In genomic region chr17:57257911-57258885, GRCh38 we compare ENCODE assay signal across 8 cellular contexts. TPM values are rescaled to one million over a fixed set of nuclear protein-coding genes. Genes with fewer than 3 reads are reported as not detected.
DNase-seq lines count a peak whose midpoint lies in the region; ATAC-seq and TF ChIP-seq lines count a peak whose summit lies in the region.

No MANE protein-coding gene starts in this region.

- TF ChIP-seq POLR2A in vagina (IDR thresholded peaks at IDR 0.05) = no peak

- peak overlapping the region; percentile 80 for H2AFZ ChIP-seq in mammary epithelial cell (ENCODE audit: low read depth, low read length)
- no peak overlapping the region for H2AFZ ChIP-seq in mesenchymal stem cell (ENCODE audit: low read depth, low read length)

- peak overlapping the region; percentile 82 for H3K27ac ChIP-seq in DOHH2 (ENCODE audit: low read depth, low read length)
- peak overlapping the region; percentile 61 for H3K27ac ChIP-seq in mammary epithelial cell (ENCODE audit: insufficient read depth, low read depth, low read length)
- H3K27ac ChIP-seq in mesenchymal stem cell (ENCODE audit: low read length, poor library complexity, severe bottlenecking) = no peak overlapping the region
- peak overlapping the region; percentile 28 for H3K27ac ChIP-seq in vagina

- no peak overlapping the region for H2BK12ac ChIP-seq in mesenchymal stem cell (ENCODE audit: low read length in 2 of 2)

- H3K23ac ChIP-seq in mesenchymal stem cell (ENCODE audit: low read length in 2 of 2) = no peak overlapping the region

- H3K9ac ChIP-seq in mammary epithelial cell (ENCODE audit: insufficient read depth, low read length) = peak overlapping the region; percentile 73
- H3K9ac ChIP-seq in mesenchymal stem cell (ENCODE audit: low read length) = peak overlapping the region; percentile 76

- H3K9me3 ChIP-seq in DOHH2 (ENCODE audit: control insufficient read depth, insufficient read depth, low read length) (no peaks in the 10 kb centered on the region), mammary epithelial cell (replicated peaks; ENCODE audit: insufficient read depth, low read length) (no peaks in the 10 kb centered on the region), mesenchymal stem cell (ENCODE audit: control insufficient read depth, low read length) (no peaks in the 10 kb centered on the region), vagina (no peaks in the 10 kb centered on the region)

- no peak overlapping the region for H3K18ac ChIP-seq in mesenchymal stem cell (ENCODE audit: low read depth in 1 of 2, low read length in 2 of 2)

- H3K4me3 ChIP-seq in DOHH2 (ENCODE audit: low read length) (peak overlapping the region; percentile 89), LNCaP clone FGC (ENCODE audit: low read depth, low read length) (peak overlapping the region; percentile 70), mammary epithelial cell (replicated peaks in 1 of 3; ENCODE audit: insufficient read depth in 1 of 3, low read depth in 2 of 3, low read length in 3 of 3) (peak overlapping the region; percentile 65 to 99 (median 68)), mesenchymal stem cell (ENCODE audit: insufficient read depth in 1 of 2, low read depth in 1 of 2, low read length in 2 of 2) (peak overlapping the region; percentile 46 to 82), vagina (peak overlapping the region; percentile 94 to 95)

- no peaks in the 10 kb centered on the region for H3K9me2 ChIP-seq in DOHH2 (replicated peaks; ENCODE audit: control insufficient read depth, low read length)

- peaks cover 15% of the 10 kb centered on the region for H3K79me1 ChIP-seq in mesenchymal stem cell (replicated peaks; ENCODE audit: low read length, poor library complexity, severe bottlenecking)

- H2BK120ac ChIP-seq in mesenchymal stem cell (ENCODE audit: low read depth, low read length) = no peak overlapping the region

- no peak overlapping the region for H3K14ac ChIP-seq in mesenchymal stem cell (ENCODE audit: low read length in 2 of 2)

- no peak overlapping the region for H3K4ac ChIP-seq in mesenchymal stem cell (ENCODE audit: low read depth in 1 of 2, low read length in 2 of 2)

- H2BK5ac ChIP-seq in mesenchymal stem cell (ENCODE audit: low read depth, low read length, poor library complexity, severe bottlenecking) = no peak overlapping the region

- in situ Hi-C loops in mammary epithelial cell (cut with MboI; ENCODE audit: low sequenced_read_pairs in 2 of 2) = loop anchor here in 1 of 2 donors (25.0 kb wide), 1 partner anchor 279 kb away; no protein-coding TSS in a partner anchor

- intact Hi-C loops in mammary epithelial cell (cut with micrococcal nuclease) = loop anchor here (1.0 to 10.0 kb wide), 9 partner anchors 35 to 737 kb away; no protein-coding TSS in a partner anchor
- intact Hi-C loops in vagina (cut with DNase I) = loop anchor here (10.0 kb wide), 1 partner anchor 1543 kb away; no protein-coding TSS in a partner anchor

- CTCF ChIA-PET in mammary epithelial cell (lab: Charles Lee; ENCODE audit: low non-redundant PET) = interaction anchor here (0.6 to 1.4 kb wide), 3 partner anchors 14 to 413 kb away, joined by 3 to 13 read pairs (median 3); no protein-coding TSS in a partner anchor

- peaks cover 19% of the 10 kb centered on the region for H3F3A ChIP-seq in DOHH2 (ENCODE audit: control insufficient read depth, insufficient read depth)

- no peak overlapping the region for H4K91ac ChIP-seq in mesenchymal stem cell (ENCODE audit: low read length)

- H3K27me3 ChIP-seq in DOHH2 (ENCODE audit: control insufficient read depth, low read length) (no peaks in the 10 kb centered on the region), mammary epithelial cell (ENCODE audit: insufficient read depth, low read length) (no peaks in the 10 kb centered on the region), mesenchymal stem cell (ENCODE audit: control insufficient read depth in 1 of 2, insufficient read depth in 1 of 2, low read length in 2 of 2) (peaks cover 0 to 11% of the 10 kb centered on the region in 2 experiments), vagina (no peaks in the 10 kb centered on the region)

- TF ChIP-seq CTCF in DOHH2 (IDR thresholded peaks at IDR 0.05; ENCODE audit: low read depth, low read length, poor library complexity, severe bottlenecking) = no peak
- no peak for TF ChIP-seq CTCF in LNCaP clone FGC (IDR thresholded peaks at IDR 0.05; ENCODE audit: control insufficient read depth, extremely low read depth, insufficient read depth)
- TF ChIP-seq CTCF in mammary epithelial cell (conservative IDR thresholded peaks at IDR 0.05 in 1 of 2, IDR thresholded peaks at IDR 0.05 in 1 of 2; ENCODE audit: extremely low read depth in 1 of 2, insufficient read depth in 1 of 2, low read depth in 1 of 2, low read length in 2 of 2) = no peak
- no peak for TF ChIP-seq CTCF in vagina (IDR thresholded peaks at IDR 0.05)

- dilution Hi-C loops in mammary epithelial cell (cut with HindIII; ENCODE audit: low sequenced_read_pairs) = no loop called here

- no peak overlapping the region for H4K8ac ChIP-seq in mesenchymal stem cell (ENCODE audit: low read length)

- H3K79me2 ChIP-seq in DOHH2 (ENCODE audit: control insufficient read depth, low read length) (peaks cover 65% of the 10 kb centered on the region), mammary epithelial cell (ENCODE audit: insufficient read depth, low read length) (peaks cover 26% of the 10 kb centered on the region)

- no peak for DNase-seq in LNCaP clone FGC (ENCODE audit: low read depth)
- DNase-seq in mammary epithelial cell = no peak
- peak; percentile 26 for DNase-seq in mesenchymal stem cell
- DNase-seq in vagina (ENCODE audit: extremely low spot score in 2 of 2) = peak in 1 of 2 donors; percentile 84
- no peak for DNase-seq in GM19240 (ENCODE audit: insufficient read length, low spot score)
- DNase-seq in AG08395 (ENCODE audit: low spot score) = no peak

- H3K36me3 ChIP-seq in DOHH2 (ENCODE audit: control insufficient read depth, low read length) (peaks cover 59% of the 10 kb centered on the region), mammary epithelial cell (ENCODE audit: insufficient read depth, low read length) (peaks cover 9% of the 10 kb centered on the region), mesenchymal stem cell (ENCODE audit: control insufficient read depth in 1 of 2, insufficient read depth in 2 of 2, low read depth in 1 of 2, low read length in 2 of 2) (peaks cover 0 to 13% of the 10 kb centered on the region in 2 experiments), vagina (peaks cover 0 to 10% of the 10 kb centered on the region in 2 donors)

- ATAC-seq in GM21717 (IDR thresholded peaks at IDR 0.05; ENCODE audit: unreplicated experiment) = no peak

- H2BK15ac ChIP-seq in mesenchymal stem cell (ENCODE audit: low read depth, poor library complexity, severe bottlenecking) = no peak overlapping the region

- peaks cover 53% of the 10 kb centered on the region for H3K4me1 ChIP-seq in DOHH2 (ENCODE audit: control insufficient read depth, low read length)
- H3K4me1 ChIP-seq in mammary epithelial cell (ENCODE audit: insufficient read depth, low read length) = peaks cover 18% of the 10 kb centered on the region
- H3K4me1 ChIP-seq in mesenchymal stem cell (ENCODE audit: control insufficient read depth, insufficient read depth, low read depth, low read length) = peaks cover 7% of the 10 kb centered on the region
- H3K4me1 ChIP-seq in vagina = peaks cover 29% of the 10 kb centered on the region

- 1% methylated on average over 12 of the region's 22 CpGs for WGBS in mammary epithelial cell (ENCODE audit: low coverage, missing lambda C conversion rate)
- 5% methylated on average over 18 of the region's 22 CpGs for WGBS in mesenchymal stem cell

- no TSS peak for BruUV-seq in mammary epithelial cell (replicated peaks; lab: Mats Ljungman, UMichigan)

- H4K20me1 ChIP-seq in DOHH2 (ENCODE audit: control insufficient read depth, insufficient read depth, low read depth, low read length) (no peaks in the 10 kb centered on the region), mammary epithelial cell (ENCODE audit: insufficient read depth, low read length) (no peaks in the 10 kb centered on the region)

- no peak overlapping the region for H2AK5ac ChIP-seq in mesenchymal stem cell (ENCODE audit: low read length, severe bottlenecking)

- H3K4me2 ChIP-seq in DOHH2 (ENCODE audit: low read length) = peak overlapping the region; percentile 89
- peak overlapping the region; percentile 69 for H3K4me2 ChIP-seq in mammary epithelial cell (ENCODE audit: insufficient read depth, low read depth, low read length)
- peak overlapping the region; percentile 72 for H3K4me2 ChIP-seq in mesenchymal stem cell (ENCODE audit: low read length, poor library complexity, severe bottlenecking)

RNA-seq across cellular contexts. Expression of gene MSI2, which starts 1.9 kb away (rescaled TPM):
- total RNA-seq in mammary epithelial cell (10 to 100 TPM; 56.5 to 57.0 TPM), vagina (27.3 TPM)
- 21.9 TPM for polyA plus RNA-seq in mammary epithelial cell
- 109 TPM for polyA minus RNA-seq in mammary epithelial cell
- polyA plus RNA-seq in mesenchymal stem cell (2013, experiment 1 of 2) = 21.7 TPM
- 22.6 TPM for polyA plus RNA-seq in mesenchymal stem cell (2013, experiment 2 of 2)
